ENCODE assay signal across 15 cellular contexts in the genomic region with DNA sequence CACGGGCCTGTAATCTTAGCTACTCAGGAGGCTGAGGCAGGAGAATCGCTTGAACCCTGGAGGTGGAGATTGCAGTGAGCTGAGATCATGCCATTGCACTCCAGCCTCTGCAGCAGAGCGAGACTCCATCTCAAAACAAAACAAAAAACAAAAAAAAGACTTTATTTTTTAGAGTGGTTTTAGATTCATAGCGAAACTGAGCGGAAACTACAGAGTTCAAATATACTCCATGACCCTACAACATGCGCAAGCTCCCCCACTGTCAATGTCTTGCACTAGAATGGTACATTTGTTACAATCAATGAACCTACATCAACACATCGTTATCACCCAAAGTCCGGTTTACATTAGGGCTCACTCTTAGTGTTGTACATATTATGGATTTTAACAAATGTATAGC. TPM values are rescaled to one million over a fixed set of nuclear protein-coding genes. Genes with fewer than 3 reads are reported as not detected.
DNase-seq lines count a peak whose midpoint lies in the region; ATAC-seq, FAIRE-seq and TF ChIP-seq lines count a peak whose summit lies in the region.
"Had no signal": no experiment of that assay in that cellular context is flagged by ENCODE, and none has a peak within 500 bp of the region (broad histone marks: within the 10 kb centered on the region; RNA-seq: fewer than 3 reads in every experiment).

No MANE protein-coding gene starts in this region.

- no peaks in the 10 kb centered on the region for H3K27me3 Mint-ChIP-seq in osteocyte (ENCODE audit: unreplicated experiment)

- no peaks in the 10 kb centered on the region for H3K9me2 ChIP-seq in SK-N-SH

- H3K4me3 Mint-ChIP-seq in osteocyte (ENCODE audit: unreplicated experiment) = no peak overlapping the region

- no peak for TF ChIP-seq EP300 in SK-N-SH (IDR thresholded peaks at IDR 0.05; ENCODE audit: borderline replicate concordance in 1 of 2, low read depth in 1 of 2, low read length in 1 of 2)

- no peaks in the 10 kb centered on the region for H3K27me3 ChIP-seq in SK-N-SH (ENCODE audit: insufficient read depth)
- H3K27me3 ChIP-seq: left lung, pancreas had no signal

- H3K4me1 ChIP-seq in SK-N-SH (ENCODE audit: control insufficient read depth in 1 of 2, insufficient read depth in 2 of 2, low read depth in 1 of 2, low read length in 1 of 2) = peaks cover 7 to 9% of the 10 kb centered on the region in 2 experiments; a peak in 3 of 4 replicates

- peaks cover 0 to 6% of the 10 kb centered on the region in 2 experiments for H3K36me3 ChIP-seq in SK-N-SH (replicated peaks in 1 of 2; ENCODE audit: control insufficient read depth in 1 of 2, insufficient read depth in 2 of 2, low read length in 1 of 2)
- H3K36me3 ChIP-seq: left lung, pancreas had no signal

- H3K4me1 Mint-ChIP-seq in osteocyte (ENCODE audit: unreplicated experiment) = peaks cover 30% of the 10 kb centered on the region

- ATAC-seq in GM21528 (IDR thresholded peaks at IDR 0.05; ENCODE audit: low FRiP score, unreplicated experiment) (peak; percentile 43), HG03139 (IDR thresholded peaks at IDR 0.05; ENCODE audit: unreplicated experiment) (peak; percentile 24), GM18505 (IDR thresholded peaks at IDR 0.05; ENCODE audit: unreplicated experiment) (no peak)
- ATAC-seq: left lung, pancreas had no signal

- 99% methylated on average over 8 of the region's 8 CpGs for WGBS in SK-N-SH (ENCODE audit: low lambda C conversion rate)

- no peaks in the 10 kb centered on the region for H3K9me3 Mint-ChIP-seq in osteocyte (ENCODE audit: unreplicated experiment)

- no peaks in the 10 kb centered on the region for H3K36me3 Mint-ChIP-seq in osteocyte (ENCODE audit: unreplicated experiment)

- peaks cover 35% of the 10 kb centered on the region for H3K79me2 ChIP-seq in SK-N-SH (ENCODE audit: insufficient read depth)

- TF ChIP-seq POLR2A in GM18505 (IDR thresholded peaks at IDR 0.05; ENCODE audit: borderline replicate concordance, extremely low read depth, insufficient read depth, insufficient read length) = no peak

- no peak overlapping the region for H3K4me2 ChIP-seq in SK-N-SH

- TF ChIP-seq CTCF in osteocyte (IDR thresholded peaks at IDR 0.05) (no peak), SK-N-SH (IDR thresholded peaks at IDR 0.05) (no peak)

- H3K27ac ChIP-seq in SK-N-SH (ENCODE audit: low read depth in 2 of 2, low read length in 1 of 2) = no peak overlapping the region
- H3K27ac ChIP-seq: left lung, pancreas had no signal

- H3K9ac ChIP-seq in SK-N-SH = no peak overlapping the region

- FAIRE-seq in HTR-8/SVneo (lab: Jason Lieb, UNC) = no peak
- FAIRE-seq: colon, pancreas had no signal

- DNase-seq in activated CD4-positive, alpha-beta T cell treated with anti-CD3 and anti-CD28 coated beads for 48 hours = peak; percentile 15
- DNase-seq in activated CD4-positive, alpha-beta T cell treated with anti-CD3 and anti-CD28 coated beads, Interleukin-2, amount 50 U/mL, for 4 hours = no peak
- DNase-seq in osteocyte (ENCODE audit: extremely low spot score, unreplicated experiment) (peak; percentile 6), SK-N-SH (no peak), HTR-8/SVneo (ENCODE audit: insufficient read length, low spot score) (no peak)
- DNase-seq: activated naive CD4-positive, alpha-beta T cell; EL; foreskin melanocyte; HCEC 1CT; left lung; pancreas had no signal

- 0 out of 2 replicates have a peak, but pooled peaks cover 6% of the 10 kb centered on the region for H4K20me1 ChIP-seq in SK-N-SH (ENCODE audit: insufficient read depth)

- no peak overlapping the region for H3K4me3 ChIP-seq in SK-N-SH (ENCODE audit: low read depth in 2 of 2, low read length in 1 of 2)
- H3K4me3 ChIP-seq: left lung, pancreas had no signal

- no peak overlapping the region for H2AFZ ChIP-seq in SK-N-SH (ENCODE audit: low read depth)

- POLR2A ChIA-PET in SK-N-SH (lab: Yijun Ruan, JAX) = interaction anchor here (0.6 kb wide), 1 partner anchor 1957 kb away, joined by 3 read pairs; no protein-coding TSS in a partner anchor

- H3K9me3 ChIP-seq in SK-N-SH = no peaks in the 10 kb centered on the region
- H3K9me3 ChIP-seq: left lung, pancreas had no signal

- TF ChIP-seq RAD21 in SK-N-SH (IDR thresholded peaks at IDR 0.05; ENCODE audit: low read length) = no peak

- CTCF ChIA-PET in SK-N-SH (lab: Yijun Ruan, JAX) = interaction anchor here (0.6 to 2.2 kb wide), 3 partner anchors 16 to 24 kb away, joined by 3 to 8 read pairs (median 4); no protein-coding TSS in a partner anchor

- no peak overlapping the region for H3K27ac Mint-ChIP-seq in osteocyte (ENCODE audit: unreplicated experiment)

- peaks cover 21% of the 10 kb centered on the region for H3F3A ChIP-seq in SK-N-SH (replicated peaks; ENCODE audit: insufficient read depth)

TF ChIP-seq in SK-N-SH, 30 proteins besides CTCF, POLR2A, EP300 and RAD21:
- TF ChIP-seq NFIC (IDR thresholded peaks at IDR 0.05; ENCODE audit: borderline replicate concordance) (no peak), RCOR1 (IDR thresholded peaks at IDR 0.05; ENCODE audit: low read length) (no peak), MXI1 (IDR thresholded peaks at IDR 0.05; ENCODE audit: low read depth, low read length) (no peak), YY1 (IDR thresholded peaks at IDR 0.05; ENCODE audit: low read depth) (no peak), RXRA (IDR thresholded peaks at IDR 0.05; ENCODE audit: borderline replicate concordance, low read depth) (no peak), MEF2A (IDR thresholded peaks at IDR 0.05; ENCODE audit: borderline replicate concordance, low read depth) (no peak), SMC3 (IDR thresholded peaks at IDR 0.05; ENCODE audit: low read depth, low read length) (no peak), FOSL2 (IDR thresholded peaks at IDR 0.05; ENCODE audit: borderline replicate concordance, low read depth) (no peak), SIN3A (IDR thresholded peaks at IDR 0.05; ENCODE audit: borderline replicate concordance, low read depth, low read length) (no peak), GATA2 (CRISPR knock-in tag; IDR thresholded peaks at IDR 0.05) (no peak), REST (IDR thresholded peaks at IDR 0.05; ENCODE audit: low read depth, low read length) (no peak), FOXJ3 (CRISPR knock-in tag; IDR thresholded peaks at IDR 0.05) (no peak), CHD2 (IDR thresholded peaks at IDR 0.05; ENCODE audit: low read length, partially characterized antibody) (no peak), GABPA (IDR thresholded peaks at IDR 0.05; ENCODE audit: low read depth) (no peak)
- TF ChIP-seq, protein P1, sequence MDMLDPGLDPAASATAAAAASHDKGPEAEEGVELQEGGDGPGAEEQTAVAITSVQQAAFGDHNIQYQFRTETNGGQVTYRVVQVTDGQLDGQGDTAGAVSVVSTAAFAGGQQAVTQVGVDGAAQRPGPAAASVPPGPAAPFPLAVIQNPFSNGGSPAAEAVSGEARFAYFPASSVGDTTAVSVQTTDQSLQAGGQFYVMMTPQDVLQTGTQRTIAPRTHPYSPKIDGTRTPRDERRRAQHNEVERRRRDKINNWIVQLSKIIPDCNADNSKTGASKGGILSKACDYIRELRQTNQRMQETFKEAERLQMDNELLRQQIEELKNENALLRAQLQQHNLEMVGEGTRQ (IDR thresholded peaks at IDR 0.05; ENCODE audit: borderline replicate concordance, low read depth, low read length) = no peak

RNA-seq across cellular contexts. Expression of gene CRTAP, which starts 2.2 kb away (rescaled TPM):
- total RNA-seq in osteocyte = 308 and 332 TPM in 2 replicates
- polyA plus RNA-seq in SK-N-SH (2012; rRNA removed) = 198 and 240 TPM in 2 replicates
- 246 and 266 TPM in 2 replicates for polyA plus RNA-seq in SK-N-SH (2012; cell fraction: cytosol; rRNA removed)
- polyA plus RNA-seq in SK-N-SH (2012; cell fraction: nucleus; rRNA removed) = 41.2 and 84.3 TPM in 2 replicates

RNA-seq across cellular contexts. Expression of gene GLB1, which starts 14.6 kb away (rescaled TPM):
- total RNA-seq in osteocyte = 90.4 and 122 TPM in 2 replicates
- 80.3 and 102 TPM in 2 replicates for polyA plus RNA-seq in SK-N-SH (2012; rRNA removed)
- 74.7 and 84.2 TPM in 2 replicates for polyA plus RNA-seq in SK-N-SH (2012; cell fraction: cytosol; rRNA removed)
- polyA plus RNA-seq in SK-N-SH (2012; cell fraction: nucleus; rRNA removed) = 84.8 and 88.0 TPM in 2 replicates

RNA-seq across cellular contexts. Expression of gene TMPPE, which starts 14.6 kb away (rescaled TPM):
- total RNA-seq in osteocyte = 10.0 and 10.3 TPM in 2 replicates
- polyA plus RNA-seq in SK-N-SH (2012; rRNA removed) = 1.4 and 1.7 TPM in 2 replicates
- 1.1 and 1.7 TPM in 2 replicates for polyA plus RNA-seq in SK-N-SH (2012; cell fraction: cytosol; rRNA removed)
- polyA plus RNA-seq in SK-N-SH (2012; cell fraction: nucleus; rRNA removed) = 1.4 and 1.6 TPM in 2 replicates

Comparison
In these comparisons a context has a peak if more than half of its experiments do, and no peak if none do; other contexts are left out.
1. DNase-seq: peak in activated CD4-positive, alpha-beta T cell treated with anti-CD3 and anti-CD28 coated beads for 48 hours (single experiment) and osteocyte (single experiment); none in activated CD4-positive, alpha-beta T cell treated with anti-CD3 and anti-CD28 coated beads, Interleukin-2, amount 50 U/mL, for 4 hours (0 of 2), SK-N-SH (single experiment) and HTR-8/SVneo (single experiment).